Comparison of ENCODE assay signal across 1 cellular context in genomic region chr2:97995734-97996624, GRCh38.
TF ChIP-seq lines count a peak whose summit lies in the region.

A gene with protein sequence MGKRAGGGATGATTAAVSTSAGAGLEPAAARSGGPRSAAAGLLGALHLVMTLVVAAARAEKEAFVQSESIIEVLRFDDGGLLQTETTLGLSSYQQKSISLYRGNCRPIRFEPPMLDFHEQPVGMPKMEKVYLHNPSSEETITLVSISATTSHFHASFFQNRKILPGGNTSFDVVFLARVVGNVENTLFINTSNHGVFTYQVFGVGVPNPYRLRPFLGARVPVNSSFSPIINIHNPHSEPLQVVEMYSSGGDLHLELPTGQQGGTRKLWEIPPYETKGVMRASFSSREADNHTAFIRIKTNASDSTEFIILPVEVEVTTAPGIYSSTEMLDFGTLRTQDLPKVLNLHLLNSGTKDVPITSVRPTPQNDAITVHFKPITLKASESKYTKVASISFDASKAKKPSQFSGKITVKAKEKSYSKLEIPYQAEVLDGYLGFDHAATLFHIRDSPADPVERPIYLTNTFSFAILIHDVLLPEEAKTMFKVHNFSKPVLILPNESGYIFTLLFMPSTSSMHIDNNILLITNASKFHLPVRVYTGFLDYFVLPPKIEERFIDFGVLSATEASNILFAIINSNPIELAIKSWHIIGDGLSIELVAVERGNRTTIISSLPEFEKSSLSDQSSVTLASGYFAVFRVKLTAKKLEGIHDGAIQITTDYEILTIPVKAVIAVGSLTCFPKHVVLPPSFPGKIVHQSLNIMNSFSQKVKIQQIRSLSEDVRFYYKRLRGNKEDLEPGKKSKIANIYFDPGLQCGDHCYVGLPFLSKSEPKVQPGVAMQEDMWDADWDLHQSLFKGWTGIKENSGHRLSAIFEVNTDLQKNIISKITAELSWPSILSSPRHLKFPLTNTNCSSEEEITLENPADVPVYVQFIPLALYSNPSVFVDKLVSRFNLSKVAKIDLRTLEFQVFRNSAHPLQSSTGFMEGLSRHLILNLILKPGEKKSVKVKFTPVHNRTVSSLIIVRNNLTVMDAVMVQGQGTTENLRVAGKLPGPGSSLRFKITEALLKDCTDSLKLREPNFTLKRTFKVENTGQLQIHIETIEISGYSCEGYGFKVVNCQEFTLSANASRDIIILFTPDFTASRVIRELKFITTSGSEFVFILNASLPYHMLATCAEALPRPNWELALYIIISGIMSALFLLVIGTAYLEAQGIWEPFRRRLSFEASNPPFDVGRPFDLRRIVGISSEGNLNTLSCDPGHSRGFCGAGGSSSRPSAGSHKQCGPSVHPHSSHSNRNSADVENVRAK (N-terminal part only) (minus strand): TSS chr2:97995948. CDS start chr2:97995662, 286 bp downstream.

TF ChIP-seq in HepG2, 621 proteins besides CTCF, POLR2A, EP300 and RAD21 (continued from another document and continues in another):
- TF ChIP-seq, protein P1, sequence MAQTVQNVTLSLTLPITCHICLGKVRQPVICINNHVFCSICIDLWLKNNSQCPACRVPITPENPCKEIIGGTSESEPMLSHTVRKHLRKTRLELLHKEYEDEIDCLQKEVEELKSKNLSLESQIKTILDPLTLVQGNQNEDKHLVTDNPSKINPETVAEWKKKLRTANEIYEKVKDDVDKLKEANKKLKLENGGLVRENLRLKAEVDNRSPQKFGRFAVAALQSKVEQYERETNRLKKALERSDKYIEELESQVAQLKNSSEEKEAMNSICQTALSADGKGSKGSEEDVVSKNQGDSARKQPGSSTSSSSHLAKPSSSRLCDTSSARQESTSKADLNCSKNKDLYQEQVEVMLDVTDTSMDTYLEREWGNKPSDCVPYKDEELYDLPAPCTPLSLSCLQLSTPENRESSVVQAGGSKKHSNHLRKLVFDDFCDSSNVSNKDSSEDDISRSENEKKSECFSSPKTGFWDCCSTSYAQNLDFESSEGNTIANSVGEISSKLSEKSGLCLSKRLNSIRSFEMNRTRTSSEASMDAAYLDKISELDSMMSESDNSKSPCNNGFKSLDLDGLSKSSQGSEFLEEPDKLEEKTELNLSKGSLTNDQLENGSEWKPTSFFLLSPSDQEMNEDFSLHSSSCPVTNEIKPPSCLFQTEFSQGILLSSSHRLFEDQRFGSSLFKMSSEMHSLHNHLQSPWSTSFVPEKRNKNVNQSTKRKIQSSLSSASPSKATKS (CRISPR knock-in tag; IDR thresholded peaks at IDR 0.05): no peak
- TF ChIP-seq, protein P2, sequence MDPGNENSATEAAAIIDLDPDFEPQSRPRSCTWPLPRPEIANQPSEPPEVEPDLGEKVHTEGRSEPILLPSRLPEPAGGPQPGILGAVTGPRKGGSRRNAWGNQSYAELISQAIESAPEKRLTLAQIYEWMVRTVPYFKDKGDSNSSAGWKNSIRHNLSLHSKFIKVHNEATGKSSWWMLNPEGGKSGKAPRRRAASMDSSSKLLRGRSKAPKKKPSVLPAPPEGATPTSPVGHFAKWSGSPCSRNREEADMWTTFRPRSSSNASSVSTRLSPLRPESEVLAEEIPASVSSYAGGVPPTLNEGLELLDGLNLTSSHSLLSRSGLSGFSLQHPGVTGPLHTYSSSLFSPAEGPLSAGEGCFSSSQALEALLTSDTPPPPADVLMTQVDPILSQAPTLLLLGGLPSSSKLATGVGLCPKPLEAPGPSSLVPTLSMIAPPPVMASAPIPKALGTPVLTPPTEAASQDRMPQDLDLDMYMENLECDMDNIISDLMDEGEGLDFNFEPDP (CRISPR knock-in tag; conservative IDR thresholded peaks at IDR 0.05): 0 out of 2 replicates have a peak, but pooled peaks have one; percentile 80
- TF ChIP-seq NKX3-1 (CRISPR knock-in tag; IDR thresholded peaks at IDR 0.05) (no peak), NFIC (IDR thresholded peaks at IDR 0.05; ENCODE audit: low read length) (no peak), ZBTB38 (CRISPR knock-in tag; IDR thresholded peaks at IDR 0.05) (peak; percentile 66; the same call in 1 of the 2 replicates), KDM3A (CRISPR knock-in tag; IDR thresholded peaks at IDR 0.05; ENCODE audit: low read depth) (peak; percentile 37; the same call in 1 of the 2 replicates), NR0B2 (CRISPR knock-in tag; IDR thresholded peaks at IDR 0.05) (peak; percentile 72; the same call in 1 of the 2 replicates), ZMYM4 (CRISPR knock-in tag; IDR thresholded peaks at IDR 0.05) (peak; percentile 98), DMAP1 (CRISPR knock-in tag; IDR thresholded peaks at IDR 0.05) (peak; percentile 88), IKZF4 (CRISPR knock-in tag; IDR thresholded peaks at IDR 0.05; ENCODE audit: borderline replicate concordance, low read depth, not compliant biosample characterization) (peak; percentile 68), TOE1 (CRISPR knock-in tag; IDR thresholded peaks at IDR 0.05) (no peak; the same call in 1 of the 2 replicates), ZNF547 (CRISPR knock-in tag; IDR thresholded peaks at IDR 0.05) (peak; percentile 94), TEAD3 (CRISPR knock-in tag; optimal IDR thresholded peaks at IDR 0.05; ENCODE audit: borderline replicate concordance) (peak; percentile 29), ZSCAN20 (CRISPR knock-in tag; IDR thresholded peaks at IDR 0.05; ENCODE audit: borderline replicate concordance) (no peak; the same call in 1 of the 2 replicates), SNAI1 (CRISPR knock-in tag; IDR thresholded peaks at IDR 0.05; ENCODE audit: borderline replicate concordance) (no peak), TBL1XR1 (IDR thresholded peaks at IDR 0.05; ENCODE audit: borderline replicate concordance, low read length, partially characterized antibody) (peak; percentile 6), ZBTB3 (CRISPR knock-in tag; IDR thresholded peaks at IDR 0.05; ENCODE audit: borderline replicate concordance, low read depth) (no peak), JARID2 (CRISPR knock-in tag; IDR thresholded peaks at IDR 0.05; ENCODE audit: insufficient replicate concordance) (peak; percentile 31), ZNF431 (CRISPR knock-in tag; IDR thresholded peaks at IDR 0.05; ENCODE audit: borderline replicate concordance, low read depth) (no peak)
- TF ChIP-seq, protein P3, sequence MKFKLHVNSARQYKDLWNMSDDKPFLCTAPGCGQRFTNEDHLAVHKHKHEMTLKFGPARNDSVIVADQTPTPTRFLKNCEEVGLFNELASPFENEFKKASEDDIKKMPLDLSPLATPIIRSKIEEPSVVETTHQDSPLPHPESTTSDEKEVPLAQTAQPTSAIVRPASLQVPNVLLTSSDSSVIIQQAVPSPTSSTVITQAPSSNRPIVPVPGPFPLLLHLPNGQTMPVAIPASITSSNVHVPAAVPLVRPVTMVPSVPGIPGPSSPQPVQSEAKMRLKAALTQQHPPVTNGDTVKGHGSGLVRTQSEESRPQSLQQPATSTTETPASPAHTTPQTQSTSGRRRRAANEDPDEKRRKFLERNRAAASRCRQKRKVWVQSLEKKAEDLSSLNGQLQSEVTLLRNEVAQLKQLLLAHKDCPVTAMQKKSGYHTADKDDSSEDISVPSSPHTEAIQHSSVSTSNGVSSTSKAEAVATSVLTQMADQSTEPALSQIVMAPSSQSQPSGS (CRISPR knock-in tag; IDR thresholded peaks at IDR 0.05): peak; percentile 48; the same call in 1 of the 2 replicates
- TF ChIP-seq, protein P4, sequence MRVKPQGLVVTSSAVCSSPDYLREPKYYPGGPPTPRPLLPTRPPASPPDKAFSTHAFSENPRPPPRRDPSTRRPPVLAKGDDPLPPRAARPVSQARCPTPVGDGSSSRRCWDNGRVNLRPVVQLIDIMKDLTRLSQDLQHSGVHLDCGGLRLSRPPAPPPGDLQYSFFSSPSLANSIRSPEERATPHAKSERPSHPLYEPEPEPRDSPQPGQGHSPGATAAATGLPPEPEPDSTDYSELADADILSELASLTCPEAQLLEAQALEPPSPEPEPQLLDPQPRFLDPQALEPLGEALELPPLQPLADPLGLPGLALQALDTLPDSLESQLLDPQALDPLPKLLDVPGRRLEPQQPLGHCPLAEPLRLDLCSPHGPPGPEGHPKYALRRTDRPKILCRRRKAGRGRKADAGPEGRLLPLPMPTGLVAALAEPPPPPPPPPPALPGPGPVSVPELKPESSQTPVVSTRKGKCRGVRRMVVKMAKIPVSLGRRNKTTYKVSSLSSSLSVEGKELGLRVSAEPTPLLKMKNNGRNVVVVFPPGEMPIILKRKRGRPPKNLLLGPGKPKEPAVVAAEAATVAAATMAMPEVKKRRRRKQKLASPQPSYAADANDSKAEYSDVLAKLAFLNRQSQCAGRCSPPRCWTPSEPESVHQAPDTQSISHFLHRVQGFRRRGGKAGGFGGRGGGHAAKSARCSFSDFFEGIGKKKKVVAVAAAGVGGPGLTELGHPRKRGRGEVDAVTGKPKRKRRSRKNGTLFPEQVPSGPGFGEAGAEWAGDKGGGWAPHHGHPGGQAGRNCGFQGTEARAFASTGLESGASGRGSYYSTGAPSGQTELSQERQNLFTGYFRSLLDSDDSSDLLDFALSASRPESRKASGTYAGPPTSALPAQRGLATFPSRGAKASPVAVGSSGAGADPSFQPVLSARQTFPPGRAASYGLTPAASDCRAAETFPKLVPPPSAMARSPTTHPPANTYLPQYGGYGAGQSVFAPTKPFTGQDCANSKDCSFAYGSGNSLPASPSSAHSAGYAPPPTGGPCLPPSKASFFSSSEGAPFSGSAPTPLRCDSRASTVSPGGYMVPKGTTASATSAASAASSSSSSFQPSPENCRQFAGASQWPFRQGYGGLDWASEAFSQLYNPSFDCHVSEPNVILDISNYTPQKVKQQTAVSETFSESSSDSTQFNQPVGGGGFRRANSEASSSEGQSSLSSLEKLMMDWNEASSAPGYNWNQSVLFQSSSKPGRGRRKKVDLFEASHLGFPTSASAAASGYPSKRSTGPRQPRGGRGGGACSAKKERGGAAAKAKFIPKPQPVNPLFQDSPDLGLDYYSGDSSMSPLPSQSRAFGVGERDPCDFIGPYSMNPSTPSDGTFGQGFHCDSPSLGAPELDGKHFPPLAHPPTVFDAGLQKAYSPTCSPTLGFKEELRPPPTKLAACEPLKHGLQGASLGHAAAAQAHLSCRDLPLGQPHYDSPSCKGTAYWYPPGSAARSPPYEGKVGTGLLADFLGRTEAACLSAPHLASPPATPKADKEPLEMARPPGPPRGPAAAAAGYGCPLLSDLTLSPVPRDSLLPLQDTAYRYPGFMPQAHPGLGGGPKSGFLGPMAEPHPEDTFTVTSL (CRISPR knock-in tag; IDR thresholded peaks at IDR 0.05; ENCODE audit: borderline replicate concordance): 0 out of 2 replicates have a peak, but pooled peaks have one; percentile 23
- TF ChIP-seq, protein P5, sequence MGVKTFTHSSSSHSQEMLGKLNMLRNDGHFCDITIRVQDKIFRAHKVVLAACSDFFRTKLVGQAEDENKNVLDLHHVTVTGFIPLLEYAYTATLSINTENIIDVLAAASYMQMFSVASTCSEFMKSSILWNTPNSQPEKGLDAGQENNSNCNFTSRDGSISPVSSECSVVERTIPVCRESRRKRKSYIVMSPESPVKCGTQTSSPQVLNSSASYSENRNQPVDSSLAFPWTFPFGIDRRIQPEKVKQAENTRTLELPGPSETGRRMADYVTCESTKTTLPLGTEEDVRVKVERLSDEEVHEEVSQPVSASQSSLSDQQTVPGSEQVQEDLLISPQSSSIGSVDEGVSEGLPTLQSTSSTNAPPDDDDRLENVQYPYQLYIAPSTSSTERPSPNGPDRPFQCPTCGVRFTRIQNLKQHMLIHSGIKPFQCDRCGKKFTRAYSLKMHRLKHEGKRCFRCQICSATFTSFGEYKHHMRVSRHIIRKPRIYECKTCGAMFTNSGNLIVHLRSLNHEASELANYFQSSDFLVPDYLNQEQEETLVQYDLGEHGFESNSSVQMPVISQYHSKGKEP (CRISPR knock-in tag; IDR thresholded peaks at IDR 0.05): no peak
- TF ChIP-seq, protein P6, sequence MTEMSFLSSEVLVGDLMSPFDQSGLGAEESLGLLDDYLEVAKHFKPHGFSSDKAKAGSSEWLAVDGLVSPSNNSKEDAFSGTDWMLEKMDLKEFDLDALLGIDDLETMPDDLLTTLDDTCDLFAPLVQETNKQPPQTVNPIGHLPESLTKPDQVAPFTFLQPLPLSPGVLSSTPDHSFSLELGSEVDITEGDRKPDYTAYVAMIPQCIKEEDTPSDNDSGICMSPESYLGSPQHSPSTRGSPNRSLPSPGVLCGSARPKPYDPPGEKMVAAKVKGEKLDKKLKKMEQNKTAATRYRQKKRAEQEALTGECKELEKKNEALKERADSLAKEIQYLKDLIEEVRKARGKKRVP (CRISPR knock-in tag; IDR thresholded peaks at IDR 0.05): peak in 1 of 2 experiments; percentile 58; a peak in 1 of 4 replicates
